In genomic region chr11:73379189-73379880, GRCh38 we compare ENCODE assay signal across 1 cellular context.
TF ChIP-seq lines count a peak whose summit lies in the region.

No MANE protein-coding gene starts in this region.

TF ChIP-seq in HepG2, 621 proteins besides CTCF, POLR2A, EP300 and RAD21:
- TF ChIP-seq TFAP4 (IDR thresholded peaks at IDR 0.05; ENCODE audit: borderline replicate concordance, low read depth) (no peak), TAF15 (IDR thresholded peaks at IDR 0.05; ENCODE audit: low read depth, low read length, poor library complexity, severe bottlenecking) (no peak), CCDC6 (CRISPR knock-in tag; IDR thresholded peaks at IDR 0.05) (no peak), TCF7 (IDR thresholded peaks at IDR 0.05; ENCODE audit: low read depth) (no peak), FOXA3 (CRISPR knock-in tag; IDR thresholded peaks at IDR 0.05) (no peak)
